17 cellular contexts compared by ENCODE assay signal in genomic region chr13:56700324-56700723, GRCh38.
DNase-seq lines count a peak whose midpoint lies in the region; ATAC-seq, FAIRE-seq and TF ChIP-seq lines count a peak whose summit lies in the region.
"Had no signal": no experiment of that assay in that cellular context is flagged by ENCODE, and none has a peak within 500 bp of the region (broad histone marks: within the 10 kb centered on the region; RNA-seq: fewer than 3 reads in every experiment).

No MANE protein-coding gene starts in this region.

- no peaks in the 10 kb centered on the region for H4K20me1 ChIP-seq in endothelial cell of umbilical vein (replicated peaks; ENCODE audit: control insufficient read depth, extremely low read depth, insufficient read depth, low read length)

- no peak for TF ChIP-seq CTCF in endothelial cell of umbilical vein (IDR thresholded peaks at IDR 0.05; ENCODE audit: extremely low read depth in 1 of 2, insufficient read depth in 1 of 2, low read depth in 1 of 2, low read length in 2 of 2)

- no peak overlapping the region for H3K4me3 ChIP-seq in endothelial cell of umbilical vein (replicated peaks in 1 of 3; ENCODE audit: insufficient read depth in 1 of 3, low read depth in 1 of 3, low read length in 3 of 3)
- no peak overlapping the region for H3K4me3 ChIP-seq in HAP-1
- H3K4me3 ChIP-seq: SJCRH30 had no signal

- H3K4me2 ChIP-seq in endothelial cell of umbilical vein (ENCODE audit: insufficient read depth, low read length): no peak overlapping the region

- no peak overlapping the region for H3K9ac ChIP-seq in endothelial cell of umbilical vein (replicated peaks; ENCODE audit: extremely low read depth, insufficient read depth, low read length)

- no peaks in the 10 kb centered on the region for H3K9me3 ChIP-seq in endothelial cell of umbilical vein (replicated peaks; ENCODE audit: control insufficient read depth, insufficient read depth, low read length)
- H3K9me3 ChIP-seq in HAP-1: no peaks in the 10 kb centered on the region
- H3K9me3 ChIP-seq: SJCRH30 had no signal

- in situ Hi-C loops in HAP-1 (cut with MboI; ENCODE audit: low sequenced_read_pairs): no loop called here

- no TSS peak for BruUV-seq in endothelial cell of umbilical vein (replicated peaks; lab: Mats Ljungman, UMichigan)

- no peak for FAIRE-seq in endothelial cell of umbilical vein (lab: Jason Lieb, UNC)
- FAIRE-seq: GM12892, H54 had no signal

- ATAC-seq in HG03097 (IDR thresholded peaks at IDR 0.05; ENCODE audit: low FRiP score, unreplicated experiment): no peak
- ATAC-seq: PC-3 had no signal

- H3K27ac ChIP-seq in endothelial cell of umbilical vein (ENCODE audit: insufficient read depth, low read depth, low read length): no peak overlapping the region
- H3K27ac ChIP-seq: 22Rv1, SJCRH30 had no signal

- H3K27me3 ChIP-seq in endothelial cell of umbilical vein (ENCODE audit: control insufficient read depth in 2 of 2, insufficient read depth in 2 of 2, low read length in 2 of 2): no peaks in the 10 kb centered on the region
- H3K27me3 ChIP-seq in HAP-1 (ENCODE audit: low read depth): no peaks in the 10 kb centered on the region
- H3K27me3 ChIP-seq: SJCRH30 had no signal

- dilution Hi-C loops in endothelial cell of umbilical vein (cut with MboI; ENCODE audit: extremely low pct_ligation_motif_present, low sequenced_read_pairs): no loop called here

- CTCF ChIA-PET in endothelial cell of umbilical vein (lab: Charles Lee): no interaction called here

- H2AFZ ChIP-seq in endothelial cell of umbilical vein (ENCODE audit: low read depth, low read length): peak overlapping the region; percentile 31

- H3K9me1 ChIP-seq in endothelial cell of umbilical vein (replicated peaks; ENCODE audit: control insufficient read depth, extremely low read depth, insufficient read depth, low read length): no peaks in the 10 kb centered on the region

- POLR2A ChIA-PET in endothelial cell of umbilical vein (lab: Charles Lee): no interaction called here

- no peak for TF ChIP-seq POLR2A in endothelial cell of umbilical vein (IDR thresholded peaks at IDR 0.05; ENCODE audit: low read depth, low read length)

- no peaks in the 10 kb centered on the region for H3K36me3 ChIP-seq in endothelial cell of umbilical vein (ENCODE audit: control insufficient read depth in 2 of 2, extremely low read depth in 1 of 2, insufficient read depth in 2 of 2, low read length in 2 of 2)
- no peaks in the 10 kb centered on the region for H3K36me3 ChIP-seq in HAP-1 (replicated peaks)
- H3K36me3 ChIP-seq: SJCRH30 had no signal

- intact Hi-C loops in endothelial cell of umbilical vein (cut with micrococcal nuclease): no loop called here

- DNase-seq in DMS53 (lab: John Stamatoyannopoulos, UW): peak; percentile 15
- no peak for DNase-seq in DMS53 treated with DMSO at 0.1 percent for 48 hours (lab: John Stamatoyannopoulos, UW; ENCODE audit: unreplicated experiment)
- peak; percentile 84 for DNase-seq in OCI-M1 (lab: John Stamatoyannopoulos, UW)
- no peak for DNase-seq in endothelial cell of umbilical vein (ENCODE audit: low read depth, low spot score)
- no peak for DNase-seq in HAP-1 (ENCODE audit: low spot score in 2 of 2)
- no peak for DNase-seq in anterior cingulate cortex (lab: John Stamatoyannopoulos, UW)
- DNase-seq in HuH-7 (ENCODE audit: low spot score): no peak
- DNase-seq: CD4-positive, alpha-beta memory T cell; NCI-H1092; NCI-H2081 treated with DMSO at 0.1 percent for 48 hours; NCI-H524; PC-3; SJCRH30 had no signal

- H3K4me1 ChIP-seq in endothelial cell of umbilical vein (ENCODE audit: control insufficient read depth, extremely low read depth, insufficient read depth, low read length) (no peaks in the 10 kb centered on the region), HAP-1 (no peaks in the 10 kb centered on the region)
- H3K4me1 ChIP-seq: SJCRH30 had no signal

- no peaks in the 10 kb centered on the region for H3K79me2 ChIP-seq in endothelial cell of umbilical vein (ENCODE audit: control insufficient read depth, insufficient read depth, low read length)

TF ChIP-seq in endothelial cell of umbilical vein, 7 proteins besides CTCF, POLR2A, EP300 and RAD21:
- no peak for TF ChIP-seq JUN (IDR thresholded peaks at IDR 0.05; ENCODE audit: borderline replicate concordance, insufficient read depth, insufficient read length, low read depth)
- no peak for TF ChIP-seq EZH2 (IDR thresholded peaks at IDR 0.05; ENCODE audit: borderline replicate concordance, low read depth, low read length, severe bottlenecking)
- TF ChIP-seq MYC (IDR thresholded peaks at IDR 0.05; ENCODE audit: low read depth, low read length): no peak
- TF ChIP-seq MAX (IDR thresholded peaks at IDR 0.05; ENCODE audit: insufficient read depth, insufficient read length): no peak
- TF ChIP-seq GATA2 (IDR thresholded peaks at IDR 0.05; ENCODE audit: insufficient read depth, insufficient read length, low read depth, low read length): no peak
- no peak for TF ChIP-seq FOS (IDR thresholded peaks at IDR 0.05; ENCODE audit: borderline replicate concordance, insufficient read depth, low read length)
- TF ChIP-seq POLR2AphosphoS5 (IDR thresholded peaks at IDR 0.05; ENCODE audit: insufficient read depth, low read depth, low read length): no peak
TF ChIP-seq in endothelial cell of umbilical vein: peak in this region for 0.

Comparison
In these comparisons a context has a peak if more than half of its experiments do, and no peak if none do; other contexts are left out.
1. DNase-seq: peak in DMS53 (single experiment) and OCI-M1 (single experiment); none in DMS53 treated with DMSO at 0.1 percent for 48 hours (single experiment), endothelial cell of umbilical vein (single experiment), HAP-1 (0 of 2), anterior cingulate cortex (0 of 58) and HuH-7 (single experiment).